In genomic region chr5:61162010-61162831, GRCh38 we compare ENCODE assay signal across 8 cellular contexts. TPM values are rescaled to one million over a fixed set of nuclear protein-coding genes. Genes with fewer than 3 reads are reported as not detected.
DNase-seq lines count a peak whose midpoint lies in the region; ATAC-seq and TF ChIP-seq lines count a peak whose summit lies in the region.

TSS of gene SMIM15 (minus strand) at chr5:61162468. CDS start at chr5:61160171, 2,297 bp downstream.

- DNase-seq in BJ (ENCODE audit: low read depth) (peak; percentile 39), GM19240 (ENCODE audit: insufficient read length, low spot score) (peak; percentile 74), NCI-H748 (lab: John Stamatoyannopoulos, UW; ENCODE audit: unreplicated experiment) (peak; percentile 95), dermis microvascular lymphatic vessel endothelial cell (ENCODE audit: low read depth in 2 of 2) (peak; percentile 72 to 87)
- peak; percentile 86 to 87 for DNase-seq in activated CD4-positive, alpha-beta T cell treated with anti-CD3 and anti-CD28 coated beads, Interleukin-2, amount 50 U/mL, for 48 hours
- peak; percentile 84 for DNase-seq in stimulated activated CD4-positive, alpha-beta T cell treated with anti-CD3 and anti-CD28 coated beads, Interleukin-4, amount 100 ng/mL, for 24 hours

- ATAC-seq in HG03460 (IDR thresholded peaks at IDR 0.05; ENCODE audit: unreplicated experiment): peak; percentile 97

- peaks cover 6 to 20% (median 11%) of the 10 kb centered on the region in 4 donors for H3K4me1 ChIP-seq in liver (ENCODE audit: control insufficient read depth in 4 of 4, insufficient read depth in 4 of 4, low read length in 3 of 4)

- peak within 1 kb of the TSS; percentile 75 to 88 for H3K9ac ChIP-seq in liver (ENCODE audit: low read depth in 1 of 2, low read length in 2 of 2)

- TF ChIP-seq RAD21 in liver (IDR thresholded peaks at IDR 0.05): peak in 1 of 2 donors; percentile 17

- no peaks in the 10 kb centered on the region for H3K9me3 ChIP-seq in liver (ENCODE audit: control insufficient read depth in 4 of 4, low read length in 3 of 4)

- H3K27ac ChIP-seq in liver (ENCODE audit: low read depth in 1 of 2, low read length in 2 of 2): peak within 1 kb of the TSS; percentile 90 to 94

- TF ChIP-seq CTCF in BJ (IDR thresholded peaks at IDR 0.05; ENCODE audit: insufficient read depth, low read depth, low read length) (no peak), liver (IDR thresholded peaks at IDR 0.05; ENCODE audit: low read depth, low read length, missing input control) (no peak)

- H3K36me3 ChIP-seq in BJ (ENCODE audit: control insufficient read depth, insufficient read depth, low read length) (peaks cover 4% of the 10 kb centered on the region), liver (ENCODE audit: control insufficient read depth in 4 of 4, insufficient read depth in 3 of 4, low read depth in 1 of 4, low read length in 3 of 4) (peaks cover 0 to 13% (median 2%) of the 10 kb centered on the region in 4 donors)

- WGBS in liver: under 1% methylated on average over 73 of the region's 73 CpGs

- H3K27me3 ChIP-seq in BJ (ENCODE audit: control insufficient read depth, insufficient read depth, low read length) (no peaks in the 10 kb centered on the region), liver (ENCODE audit: control insufficient read depth in 4 of 4, insufficient read depth in 4 of 4, low read length in 3 of 4) (no peaks in the 10 kb centered on the region)

- POLR2A ChIA-PET in BJ (lab: Charles Lee): interaction anchor here (0.7 kb wide), 1 partner anchor 169 kb away, joined by 3 read pairs; no protein-coding TSS in a partner anchor

- CTCF ChIA-PET in BJ (lab: Yijun Ruan, JAX): interaction anchor here (0.7 kb wide), 1 partner anchor 381 kb away, joined by 3 read pairs; no protein-coding TSS in a partner anchor

- peak within 1 kb of the TSS; percentile 96 for H3K4me3 ChIP-seq in BJ (ENCODE audit: low read depth, low read length)
- peak within 1 kb of the TSS; percentile 69 to 97 (median 91) for H3K4me3 ChIP-seq in liver (ENCODE audit: low read depth in 1 of 3, low read length in 3 of 3)

TF ChIP-seq in liver, 16 proteins besides CTCF, POLR2A, EP300 and RAD21:
- TF ChIP-seq REST (IDR thresholded peaks at IDR 0.05) (peak; percentile 86), ZBTB33 (IDR thresholded peaks at IDR 0.05) (peak; percentile 48), RXRA (IDR thresholded peaks at IDR 0.05) (peak; percentile 10 to 38), YY1 (IDR thresholded peaks at IDR 0.05) (peak; percentile 96), EGR1 (IDR thresholded peaks at IDR 0.05; ENCODE audit: low read depth in 2 of 2) (peak in 1 of 2 donors; percentile 11), MAX (IDR thresholded peaks at IDR 0.05) (peak; percentile 63), HNF4G (IDR thresholded peaks at IDR 0.05) (no peak), FOXA2 (IDR thresholded peaks at IDR 0.05) (no peak), NR2F2 (IDR thresholded peaks at IDR 0.05) (peak; percentile 44), GABPA (IDR thresholded peaks at IDR 0.05 in 1 of 2, conservative IDR thresholded peaks at IDR 0.05 in 1 of 2) (peak; percentile 84 to 95), TAF1 (conservative IDR thresholded peaks at IDR 0.05) (peak; percentile 75), FOXA1 (IDR thresholded peaks at IDR 0.05) (peak; percentile 35), HNF4A (conservative IDR thresholded peaks at IDR 0.05) (peak in 1 of 2 donors; percentile 7), ATF3 (IDR thresholded peaks at IDR 0.05) (no peak), JUND (IDR thresholded peaks at IDR 0.05) (no peak), SP1 (IDR thresholded peaks at IDR 0.05) (peak; percentile 25)

RNA-seq across cellular contexts. Expression of gene SMIM15, which starts in this region (rescaled TPM):
- 30.4 and 42.0 TPM in 2 replicates for polyA plus RNA-seq in BJ (2011; rRNA removed)
- 18.2 and 20.3 TPM in 2 replicates for polyA minus RNA-seq in BJ (2011; rRNA and poly(A)+ RNA removed)
- total RNA-seq in dermis microvascular lymphatic vessel endothelial cell: 33.6 and 41.6 TPM in 2 replicates
- total RNA-seq in liver: 10 to 100 TPM; 20.1 to 31.2 TPM
- 10 to 100 TPM; 21.9 to 26.8 TPM for polyA plus RNA-seq in liver

Comparison
In these comparisons a context has a peak if more than half of its experiments do, and no peak if none do; other contexts are left out.
1. Peak in every context shown above with its lines: DNase-seq, ATAC-seq, H3K4me3 ChIP-seq and H3K27ac ChIP-seq.
2. DNase-seq: peak in every context shown above with its lines; median percentile 95 in NCI-H748; 86 in activated CD4-positive, alpha-beta T cell treated with anti-CD3 and anti-CD28 coated beads, Interleukin-2, amount 50 U/mL, for 48 hours; 84 in stimulated activated CD4-positive, alpha-beta T cell treated with anti-CD3 and anti-CD28 coated beads, Interleukin-4, amount 100 ng/mL, for 24 hours; 80 in dermis microvascular lymphatic vessel endothelial cell; 74 in GM19240; 39 in BJ.